In the genomic region with DNA sequence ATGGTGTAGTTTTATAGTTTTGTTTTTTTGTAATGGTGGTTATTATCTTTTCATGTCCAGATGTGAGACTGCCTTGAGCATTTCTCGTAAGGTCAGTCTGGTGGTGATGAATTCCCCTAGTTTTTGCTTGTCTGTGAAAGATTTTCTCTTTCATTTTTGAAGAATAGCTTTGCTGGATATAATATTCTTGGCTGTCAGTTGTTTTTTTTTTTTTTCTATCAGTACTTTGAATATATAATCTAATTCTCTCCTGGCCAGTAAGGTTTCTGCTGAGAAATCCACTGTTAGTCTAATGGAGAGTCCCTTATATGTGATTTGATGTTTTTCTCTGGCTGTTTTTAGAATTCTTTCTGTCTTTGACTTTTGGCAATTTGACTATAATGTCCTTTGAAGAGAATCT, we compare ENCODE assay signal across 8 cellular contexts.
"Had no signal": no experiment of that assay in that cellular context is flagged by ENCODE, and none has a peak within 500 bp of the region (broad histone marks: within the 10 kb centered on the region; RNA-seq: fewer than 3 reads in every experiment).

No MANE protein-coding gene starts in this region.

- H3K27ac ChIP-seq: GM23248 had no signal

- H3K4me3 ChIP-seq: GM23248, GM23338, HAP-1 had no signal

- H3K36me3 ChIP-seq: HAP-1 had no signal

- DNase-seq: GM23248, GOT3, H7, H9, HCEC 1CT, HFFc6 had no signal
